In genomic region chr11:65501530-65502273, GRCh38 we compare ENCODE assay signal across 8 cellular contexts. TPM values are rescaled to one million over a fixed set of nuclear protein-coding genes. Genes with fewer than 3 reads are reported as not detected.
DNase-seq lines count a peak whose midpoint lies in the region; ATAC-seq and TF ChIP-seq lines count a peak whose summit lies in the region.

No MANE protein-coding gene starts in this region.

- peaks cover 35% of the 10 kb centered on the region for H3K36me3 Mint-ChIP-seq in activated naive CD4-positive, alpha-beta T cell treated with anti-CD3 and anti-CD28 coated beads, Interleukin-2, amount 10 ng/mL, durations not matched to agents 7 days and 5 days

- peak overlapping the region; percentile 98 for H3K27ac ChIP-seq in 22Rv1
- H3K27ac ChIP-seq in HCT116 (ENCODE audit: low read depth, low read length) = peak overlapping the region; percentile 98
- H3K27ac ChIP-seq in uterus = peak overlapping the region; percentile 96 to 97

- CTCF ChIA-PET in HCT116 (lab: Charles Lee) = interaction anchor here (0.9 to 1.3 kb wide), 2 partner anchors 9 to 227 kb away, joined by 3 read pairs; no protein-coding TSS in a partner anchor
- CTCF ChIA-PET in activated naive CD4-positive, alpha-beta T cell treated with anti-CD3 and anti-CD28 coated beads, Interleukin-2, amount 10 ng/mL, durations not matched to agents 7 days and 5 days (lab: Charles Lee) = interaction anchor here (0.6 to 10.5 kb wide), 4 partner anchors 19 to 84 kb away, joined by 3 to 145 read pairs (median 4); partner anchors contain the start of gene NEAT1

- peaks cover 31% of the 10 kb centered on the region for H3K4me1 Mint-ChIP-seq in activated naive CD4-positive, alpha-beta T cell treated with anti-CD3 and anti-CD28 coated beads, Interleukin-2, amount 10 ng/mL, durations not matched to agents 7 days and 5 days

- H3K79me2 ChIP-seq in HCT116 (ENCODE audit: insufficient read depth, low read length) = peaks cover 96% of the 10 kb centered on the region

- no peaks in the 10 kb centered on the region for H3K9me3 Mint-ChIP-seq in activated naive CD4-positive, alpha-beta T cell treated with anti-CD3 and anti-CD28 coated beads, Interleukin-2, amount 10 ng/mL, durations not matched to agents 7 days and 5 days

- intact Hi-C loops in HCT116 (cut with micrococcal nuclease) = no loop called here
- intact Hi-C loops in uterus (cut with DNase I; ENCODE audit: low total_unique reads) = no loop called here

- TF ChIP-seq CTCF in 22Rv1 (IDR thresholded peaks at IDR 0.05) (no peak), HCT116 (IDR thresholded peaks at IDR 0.05 in 2 of 3, conservative IDR thresholded peaks at IDR 0.05 in 1 of 3; ENCODE audit: borderline replicate concordance in 1 of 3, insufficient read depth in 1 of 3, low read depth in 2 of 3, low read length in 2 of 3) (no peak), uterus (IDR thresholded peaks at IDR 0.05) (no peak)

- ATAC-seq in HCT116 = no peak
- ATAC-seq in GM18858 (IDR thresholded peaks at IDR 0.05; ENCODE audit: unreplicated experiment) = no peak

- peaks cover 48 to 87% of the 10 kb centered on the region in 2 experiments for H3K4me1 ChIP-seq in HCT116 (ENCODE audit: control insufficient read depth in 1 of 2, insufficient read depth in 2 of 2, low read length in 2 of 2)
- peaks cover 5% of the 10 kb centered on the region for H3K4me1 ChIP-seq in adipocyte (ENCODE audit: control insufficient read depth, insufficient read depth, low read length)
- H3K4me1 ChIP-seq in uterus = peaks cover 0 to 9% of the 10 kb centered on the region in 2 donors

- H3K9me2 ChIP-seq in HCT116 (ENCODE audit: insufficient read depth) = no peaks in the 10 kb centered on the region

- peak overlapping the region; percentile 93 for H3K9ac ChIP-seq in HCT116 (ENCODE audit: low read length)
- peak overlapping the region; percentile 98 for H3K9ac ChIP-seq in adipocyte (ENCODE audit: low read length)

- TF ChIP-seq POLR2A in HCT116 (IDR thresholded peaks at IDR 0.05; ENCODE audit: borderline replicate concordance, extremely low read depth, insufficient read depth, insufficient read length) = no peak
- TF ChIP-seq POLR2A in uterus (IDR thresholded peaks at IDR 0.05) = peak in 1 of 2 donors; percentile 12

- POLR2A ChIA-PET in HCT116 (lab: Charles Lee) = interaction anchor here (0.6 to 26.7 kb wide), 10 partner anchors 9 to 484 kb away, joined by 3 to 1499 read pairs (median 4); partner anchors contain the start of genes NEAT1 and PCNX3

- peaks cover 4% of the 10 kb centered on the region for H3K27me3 Mint-ChIP-seq in activated naive CD4-positive, alpha-beta T cell treated with anti-CD3 and anti-CD28 coated beads, Interleukin-2, amount 10 ng/mL, durations not matched to agents 7 days and 5 days

- peaks cover 70% of the 10 kb centered on the region for H4K20me1 ChIP-seq in HCT116 (ENCODE audit: insufficient read depth)

- H3K4me3 Mint-ChIP-seq in activated naive CD4-positive, alpha-beta T cell treated with anti-CD3 and anti-CD28 coated beads, Interleukin-2, amount 10 ng/mL, durations not matched to agents 7 days and 5 days = no peak overlapping the region

- no peak for TF ChIP-seq RAD21 in HCT116 (IDR thresholded peaks at IDR 0.05; ENCODE audit: low read depth)

- H3K9me3 ChIP-seq in HCT116 (ENCODE audit: control insufficient read depth in 1 of 2, insufficient read depth in 1 of 2, low read depth in 1 of 2, low read length in 2 of 2) = no peaks in the 10 kb centered on the region
- peaks cover 11% of the 10 kb centered on the region for H3K9me3 ChIP-seq in adipocyte (ENCODE audit: control insufficient read depth, low read length)
- no peaks in the 10 kb centered on the region for H3K9me3 ChIP-seq in uterus

- H3K27me3 ChIP-seq in HCT116 (ENCODE audit: insufficient read depth, low read length) (no peaks in the 10 kb centered on the region), adipocyte (replicated peaks; ENCODE audit: control insufficient read depth, insufficient read depth, low read length) (no peaks in the 10 kb centered on the region), uterus (no peaks in the 10 kb centered on the region)

- H3K36me3 ChIP-seq in HCT116 (ENCODE audit: control insufficient read depth in 1 of 2, insufficient read depth in 2 of 2, low read length in 2 of 2) (peaks cover 50 to 64% of the 10 kb centered on the region in 2 experiments), adipocyte (ENCODE audit: control insufficient read depth, insufficient read depth, low read length, severe bottlenecking) (peaks cover 62% of the 10 kb centered on the region), uterus (no peaks in the 10 kb centered on the region)

- BruUV-seq in HCT116 (replicated peaks; lab: Mats Ljungman, UMichigan) = no TSS peak

- H3K4me3 ChIP-seq in HCT116 (replicated peaks in 1 of 2; ENCODE audit: low read depth in 1 of 2, low read length in 2 of 2) = peak overlapping the region; percentile 57 to 79
- H3K4me3 ChIP-seq in adipocyte (ENCODE audit: low read length) = peak overlapping the region; percentile 90
- H3K4me3 ChIP-seq in uterus = peak overlapping the region; percentile 85 to 90

- RAD21 ChIA-PET in HCT116 (lab: Charles Lee; ENCODE audit: low non-redundant PET in 1 of 2, low total read pairs in 2 of 2, uncharacterized antibody in 2 of 2, unreplicated experiment in 2 of 2) = no interaction called here

- no peak overlapping the region for H2AFZ ChIP-seq in HCT116 (ENCODE audit: low read depth, low read length, poor library complexity, severe bottlenecking)

- H3K4me2 ChIP-seq in HCT116 (ENCODE audit: low read length) = peak overlapping the region; percentile 85

- DNase-seq in HCT116 (ENCODE audit: low read depth, low spot score) (no peak), adipocyte (ENCODE audit: low read depth) (peak; percentile 54), kidney tubule cell (ENCODE audit: low spot score) (peak; percentile 61), uterus (no peak), NCI-H2081 treated with DMSO at 0.1 percent for 48 hours (lab: John Stamatoyannopoulos, UW) (no peak)
- no peak for DNase-seq in activated naive CD4-positive, alpha-beta T cell treated with anti-CD3 and anti-CD28 coated beads, Interleukin-2, amount 10 ng/mL, durations not matched to agents 7 days and 5 days

- no peak overlapping the region for H3K27ac Mint-ChIP-seq in activated naive CD4-positive, alpha-beta T cell treated with anti-CD3 and anti-CD28 coated beads, Interleukin-2, amount 10 ng/mL, durations not matched to agents 7 days and 5 days

TF ChIP-seq in HCT116, 20 proteins besides CTCF, POLR2A, EP300 and RAD21:
- TF ChIP-seq ELF1 (IDR thresholded peaks at IDR 0.05; ENCODE audit: borderline replicate concordance, low read depth) (no peak), POLR2AphosphoS5 (IDR thresholded peaks at IDR 0.05; ENCODE audit: low read depth, low read length) (peak; percentile 18; the same call in 1 of the 2 replicates), TCF7L2 (IDR thresholded peaks at IDR 0.05; ENCODE audit: borderline replicate concordance, extremely low read depth, insufficient read depth, insufficient read length) (no peak), CBX3 (IDR thresholded peaks at IDR 0.05; ENCODE audit: low read depth) (no peak)

RNA-seq across cellular contexts. Expression of gene MALAT1, which starts 2.9 kb away (rescaled TPM):
- total RNA-seq in HCT116 (2021; ENCODE audit: unreplicated experiment) (6,000 TPM), uterus (over 10,000 TPM in 3 of 4 donors, 1,000 to 10,000 TPM in 1; 6,732 to 19,335 (median 13,886) TPM)
- 380 and 423 TPM in 2 replicates for polyA plus RNA-seq in HCT116 (2012)

RNA-seq across cellular contexts. Expression of gene SCYL1, which starts 23.2 kb away (rescaled TPM):
- 104 TPM for total RNA-seq in HCT116 (2021; ENCODE audit: unreplicated experiment)
- polyA plus RNA-seq in HCT116 (2012) = 82.4 and 84.4 TPM in 2 replicates
- total RNA-seq in uterus = 100 to 1,000 TPM in 1 of 4 donors, 10 to 100 TPM in 3; 28.8 to 101 (median 70.1) TPM

RNA-seq across cellular contexts. Expression of gene LTBP3, which starts 56.5 kb away (rescaled TPM):
- 248 TPM for total RNA-seq in HCT116 (2021; ENCODE audit: unreplicated experiment)
- polyA plus RNA-seq in HCT116 (2012) = 238 and 328 TPM in 2 replicates
- 100 to 1,000 TPM; 131 to 240 (median 217) TPM for total RNA-seq in uterus

Comparison
In these comparisons a context has a peak if more than half of its experiments do, and no peak if none do; other contexts are left out.
1. DNase-seq: peak in adipocyte (single experiment) and kidney tubule cell (single experiment); none in HCT116 (single experiment), uterus (0 of 2), activated naive CD4-positive, alpha-beta T cell treated with anti-CD3 and anti-CD28 coated beads, Interleukin-2, amount 10 ng/mL, durations not matched to agents 7 days and 5 days (single experiment) and NCI-H2081 treated with DMSO at 0.1 percent for 48 hours (single experiment).
2. Peak in every context shown above with its lines, with median percentiles within 50 percentile points of each other: H3K27ac ChIP-seq and H3K4me3 ChIP-seq.